Comparison of ENCODE assay signal across 32 cellular contexts in the genomic region with DNA sequence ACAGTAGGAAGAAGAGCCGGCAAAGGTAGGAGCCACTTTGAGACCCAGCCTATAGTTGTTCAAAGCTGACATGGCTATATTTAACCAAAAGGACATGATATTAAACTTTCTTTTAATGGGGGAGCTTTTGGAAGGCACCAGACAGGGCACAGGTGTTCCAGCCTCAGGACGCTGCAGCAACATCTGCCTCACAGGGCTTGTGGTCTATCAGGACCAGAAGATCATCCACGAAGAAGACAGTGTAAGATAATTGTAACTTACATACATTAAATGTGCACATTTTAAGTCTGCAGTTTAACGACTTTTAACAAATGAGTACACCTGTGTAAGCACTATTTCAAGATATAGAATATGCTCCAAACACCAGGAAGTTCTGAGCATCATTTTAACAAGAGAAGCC.
"Had no signal": no experiment of that assay in that cellular context is flagged by ENCODE, and none has a peak within 500 bp of the region (broad histone marks: within the 10 kb centered on the region; RNA-seq: fewer than 3 reads in every experiment).

No MANE protein-coding gene starts in this region.

- H3K4me3 ChIP-seq: adrenal gland, body of pancreas, breast epithelium had no signal

- DNase-seq: activated B cell treated with CpG ODN at 0.5 μM for 24 hours; activated CD4-positive, alpha-beta memory T cell treated with anti-CD3 and anti-CD28 coated beads for 36 hours; activated CD4-positive, alpha-beta T cell treated with anti-CD3 and anti-CD28 coated beads for 4 hours; activated CD4-positive, alpha-beta T cell treated with anti-CD3 and anti-CD28 coated beads, Interleukin-2, amount 10 ng/mL, durations not matched to agents 24 days and 14 days; activated CD4-positive, alpha-beta T cell treated with anti-CD3 and anti-CD28 coated beads, Interleukin-2, amount 50 U/mL, for 1 hour; activated CD4-positive, alpha-beta T cell treated with anti-CD3 and anti-CD28 coated beads, Interleukin-2, amount 50 U/mL, for 4 hours; activated CD4-positive, CD25-positive, alpha-beta regulatory T cell treated with anti-CD3 and anti-CD28 coated beads, Interleukin-2, amount 50 U/mL, for 72 hours; activated CD8-positive, alpha-beta memory T cell treated with anti-CD3 and anti-CD28 coated beads, Interleukin-2, amount 50 U/mL, for 4 hours; activated CD8-positive, alpha-beta T cell treated with anti-CD3 and anti-CD28 coated beads for 36 hours; activated effector memory CD4-positive, alpha-beta T cell treated with anti-CD3 and anti-CD28 coated beads, Interleukin-2, amount 50 U/mL, for 16 hours; activated gamma-delta T cell treated with Interleukin-2 at 50 U/mL for 16 hours; activated naive CD4-positive, alpha-beta T cell; activated naive CD4-positive, alpha-beta T cell treated with anti-CD3 and anti-CD28 coated beads for 36 hours; activated naive CD4-positive, alpha-beta T cell treated with anti-CD3 and anti-CD28 coated beads, Interleukin-2, amount 50 U/mL, for 16 hours; activated naive CD8-positive, alpha-beta T cell treated with anti-CD3 and anti-CD28 coated beads for 36 hours; activated T-cell treated with anti-CD3 and anti-CD28 coated beads for 4 hours; activated T-cell treated with anti-CD3 and anti-CD28 coated beads, Interleukin-2, amount 50 U/mL, for 1 hour; activated T-cell treated with anti-CD3 and anti-CD28 coated beads, Interleukin-2, amount 50 U/mL, for 4 hours; activated T-cell treated with anti-CD3 and anti-CD28 coated beads, Interleukin-2, amount 50 U/mL, for 72 hours; adrenal gland; amniotic stem cell; brain microvascular endothelial cell; caudate nucleus; cerebellar nuclear complex; T-helper 1 cell; T-helper 2 cell; T-helper 9 cell had no signal

- H3K4me1 ChIP-seq: adrenal gland, body of pancreas, breast epithelium had no signal

- H3K27ac ChIP-seq: adrenal gland, body of pancreas, brain microvascular endothelial cell, breast epithelium, VCaP had no signal

- H3K36me3 ChIP-seq: adrenal gland, brain microvascular endothelial cell, breast epithelium had no signal

- ATAC-seq: activated CD8-positive, alpha-beta T cell treated with anti-CD3 and anti-CD28 coated beads for 36 hours; activated naive CD4-positive, alpha-beta T cell treated with anti-CD3 and anti-CD28 coated beads, Interleukin-2, amount 50 U/mL, for 72 hours; activated T-cell treated with anti-CD3 and anti-CD28 coated beads, Interleukin-2, amount 50 U/mL, for 4 hours; activated T-cell treated with anti-CD3 and anti-CD28 coated beads, Interleukin-2, amount 50 U/mL, for 72 hours; activated T-helper 17 cell treated with anti-CD3 and anti-CD28 coated beads, Interleukin-2, amount 50 U/mL, for 72 hours had no signal

- H3K27me3 ChIP-seq: adrenal gland, body of pancreas, breast epithelium had no signal

- H3K9me3 ChIP-seq: adrenal gland, body of pancreas, breast epithelium had no signal
